12 cellular contexts compared by ENCODE assay signal in the genomic region with DNA sequence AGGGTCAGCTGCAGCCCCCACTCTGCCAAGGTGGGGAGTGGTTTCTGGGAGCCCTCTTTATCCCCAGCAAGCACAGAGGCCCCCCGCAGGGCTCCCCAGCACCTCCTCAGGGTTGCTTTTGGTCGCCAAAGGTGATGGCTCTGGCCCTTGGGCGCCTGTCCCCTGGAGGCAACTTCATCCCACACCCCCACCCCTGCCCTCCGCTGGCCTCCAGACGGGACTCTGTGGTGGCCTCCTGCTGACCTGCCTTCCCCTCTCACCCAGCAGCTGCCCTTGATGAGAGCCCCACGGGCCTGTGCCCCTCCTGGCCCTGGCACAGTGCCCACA. TPM values are rescaled to one million over a fixed set of nuclear protein-coding genes. Genes with fewer than 3 reads are reported as not detected.
DNase-seq lines count a peak whose midpoint lies in the region; ATAC-seq and TF ChIP-seq lines count a peak whose summit lies in the region.
"Had no signal": no experiment of that assay in that cellular context is flagged by ENCODE, and none has a peak within 500 bp of the region (broad histone marks: within the 10 kb centered on the region; RNA-seq: fewer than 3 reads in every experiment).

No MANE protein-coding gene starts in this region.

- no peaks in the 10 kb centered on the region for H3K79me2 ChIP-seq in parathyroid adenoma

- peaks cover 0 to 2% (median 0%) of the 10 kb centered on the region in 3 donors for H3K4me1 Mint-ChIP-seq in CD8-positive, alpha-beta memory T cell

- H3K4me1 ChIP-seq in right atrium auricular region (peaks cover 0 to 14% of the 10 kb centered on the region in 2 donors), parathyroid adenoma (peaks cover 4% of the 10 kb centered on the region)
- H3K4me1 ChIP-seq in CD8-positive, alpha-beta memory T cell (ENCODE audit: insufficient read depth, low read length) = no peaks in the 10 kb centered on the region
- H3K4me1 ChIP-seq: foreskin keratinocyte had no signal

- no peaks in the 10 kb centered on the region for H3K27me3 Mint-ChIP-seq in CD8-positive, alpha-beta memory T cell

- no peak overlapping the region for H3K4me3 Mint-ChIP-seq in CD8-positive, alpha-beta memory T cell

- no peaks in the 10 kb centered on the region for H3K36me3 Mint-ChIP-seq in CD8-positive, alpha-beta memory T cell

- peak overlapping the region; percentile 78 for H2AFZ ChIP-seq in parathyroid adenoma

- POLR2A ChIA-PET in CD8-positive, alpha-beta memory T cell (lab: Charles Lee) = interaction anchor here (0.5 kb wide), 1 partner anchor 20 kb away, joined by 4 read pairs; no protein-coding TSS in a partner anchor

- no peak for TF ChIP-seq CTCF in right atrium auricular region (IDR thresholded peaks at IDR 0.05)
- no peak for TF ChIP-seq CTCF in coronary artery (IDR thresholded peaks at IDR 0.05)
- no peak for TF ChIP-seq CTCF in parathyroid adenoma (IDR thresholded peaks at IDR 0.05)

- no peaks in the 10 kb centered on the region for H3K36me3 ChIP-seq in right atrium auricular region
- H3K36me3 ChIP-seq in parathyroid adenoma (ENCODE audit: control insufficient read depth, insufficient read depth, low read length) = no peaks in the 10 kb centered on the region
- no peaks in the 10 kb centered on the region for H3K36me3 ChIP-seq in CD8-positive, alpha-beta memory T cell (ENCODE audit: insufficient read depth, low read length)

- peak overlapping the region; percentile 53 for H3K4me2 ChIP-seq in parathyroid adenoma (ENCODE audit: low read length)

- no peak overlapping the region for H3K9ac ChIP-seq in parathyroid adenoma

- H3K4me3 ChIP-seq in right atrium auricular region (peak overlapping the region in 1 of 2 donors; percentile 39), coronary artery (peak overlapping the region; percentile 64), parathyroid adenoma (ENCODE audit: low read depth, low read length) (peak overlapping the region; percentile 20)
- no peak overlapping the region for H3K4me3 ChIP-seq in CD8-positive, alpha-beta memory T cell (ENCODE audit: low read length)

- H3K9me3 ChIP-seq in right atrium auricular region (no peaks in the 10 kb centered on the region), parathyroid adenoma (ENCODE audit: control insufficient read depth, low read length) (no peaks in the 10 kb centered on the region)
- no peaks in the 10 kb centered on the region for H3K9me3 ChIP-seq in CD8-positive, alpha-beta memory T cell (ENCODE audit: low read length)

- no peak overlapping the region for H3K27ac Mint-ChIP-seq in CD8-positive, alpha-beta memory T cell

- no peaks in the 10 kb centered on the region for H3K9me3 Mint-ChIP-seq in CD8-positive, alpha-beta memory T cell

- intact Hi-C loops in Right ventricle myocardium superior (cut with DNase I) = no loop called here

- DNase-seq in right atrium auricular region (ENCODE audit: low spot score) (no peak), Right ventricle myocardium superior (no peak), coronary artery (ENCODE audit: low spot score) (no peak), NCI-H524 (lab: John Stamatoyannopoulos, UW) (no peak)
- no peak for DNase-seq in CD8-positive, alpha-beta memory T cell
- DNase-seq in activated CD4-positive, CD25-positive, alpha-beta regulatory T cell (lab: John Stamatoyannopoulos, UW) = no peak
- DNase-seq: activated CD4-positive, alpha-beta T cell treated with anti-CD3 and anti-CD28 coated beads for 1 hour; activated T-cell treated with anti-CD3 and anti-CD28 coated beads, Interleukin-2, amount 50 U/mL, for 48 hours; NCI-H1105 had no signal

- ATAC-seq in Right ventricle myocardium superior (ENCODE audit: poor library complexity) (no peak), HG02759 (IDR thresholded peaks at IDR 0.05; ENCODE audit: unreplicated experiment) (no peak)

- H3K27ac ChIP-seq in right atrium auricular region (peak overlapping the region; percentile 68 to 78), coronary artery (peak overlapping the region; percentile 66 to 87), parathyroid adenoma (peak overlapping the region; percentile 61)
- no peak overlapping the region for H3K27ac ChIP-seq in CD8-positive, alpha-beta memory T cell (ENCODE audit: low read depth, low read length)
- H3K27ac ChIP-seq: foreskin keratinocyte had no signal

- CTCF ChIA-PET in CD8-positive, alpha-beta memory T cell (lab: Charles Lee) = interaction anchor here (1.2 kb wide), 1 partner anchor 24 kb away, joined by 3 read pairs; a partner anchor contains a TSS

- H3K27me3 ChIP-seq in right atrium auricular region = no peaks in the 10 kb centered on the region
- H3K27me3 ChIP-seq in parathyroid adenoma (ENCODE audit: control insufficient read depth, insufficient read depth, low read length) = no peaks in the 10 kb centered on the region
- no peaks in the 10 kb centered on the region for H3K27me3 ChIP-seq in CD8-positive, alpha-beta memory T cell (ENCODE audit: insufficient read depth, low read length, poor library complexity, severe bottlenecking)
- H3K27me3 ChIP-seq: foreskin keratinocyte had no signal

RNA-seq across cellular contexts. Expression of a gene that starts 7.8 kb away (rescaled TPM):
- total RNA-seq in right atrium auricular region (10 to 100 TPM; 37.8 to 42.8 TPM), Right ventricle myocardium superior (81.9 TPM)
- 100 to 1,000 TPM; 140 to 151 TPM for total RNA-seq in CD8-positive, alpha-beta memory T cell
- polyA plus RNA-seq in CD8-positive, alpha-beta memory T cell = 49.6 TPM

RNA-seq across cellular contexts. Expression of a gene that starts 10.9 kb away (rescaled TPM):
- 1 to 10 TPM; 3.0 to 5.7 TPM for total RNA-seq in right atrium auricular region
- 10.8 TPM for total RNA-seq in Right ventricle myocardium superior
- total RNA-seq in CD8-positive, alpha-beta memory T cell = 10 to 100 TPM; 69.6 to 78.4 TPM
- polyA plus RNA-seq in CD8-positive, alpha-beta memory T cell = 1.4 TPM

RNA-seq across cellular contexts. Expression of a gene that starts 15.4 kb away (rescaled TPM):
- total RNA-seq in right atrium auricular region = 1 to 10 TPM in 1 of 2 donors, under 1 TPM in 1; 0.67 to 1.3 TPM
- total RNA-seq in Right ventricle myocardium superior = 2.0 TPM
- under 1 TPM; 0.33 to 0.44 TPM for total RNA-seq in CD8-positive, alpha-beta memory T cell
- polyA plus RNA-seq in CD8-positive, alpha-beta memory T cell = 0.29 TPM

RNA-seq across cellular contexts. Expression of a gene that starts 18.5 kb away (rescaled TPM):
- total RNA-seq in right atrium auricular region (100 to 1,000 TPM; 110 to 121 TPM), Right ventricle myocardium superior (205 TPM)
- total RNA-seq in CD8-positive, alpha-beta memory T cell = 10 to 100 TPM; 59.3 to 64.8 TPM
- 24.9 TPM for polyA plus RNA-seq in CD8-positive, alpha-beta memory T cell

RNA-seq across cellular contexts. Expression of a gene that starts 20.1 kb away (rescaled TPM):
- total RNA-seq in right atrium auricular region = 100 to 1,000 TPM; 135 to 186 TPM
- total RNA-seq in Right ventricle myocardium superior = 126 TPM
- total RNA-seq in CD8-positive, alpha-beta memory T cell = 100 to 1,000 TPM; 111 to 124 TPM
- 161 TPM for polyA plus RNA-seq in CD8-positive, alpha-beta memory T cell
